Comparison of ENCODE assay signal across 8 cellular contexts in genomic region chr10:90858489-90858968, GRCh38. TPM values are rescaled to one million over a fixed set of nuclear protein-coding genes. Genes with fewer than 3 reads are reported as not detected.
A peak's percentile ranks its signal among the peaks of the same experiment; 100 is the strongest.
DNase-seq lines count a peak whose midpoint lies in the region; ATAC-seq and TF ChIP-seq lines count a peak whose summit lies in the region.

No MANE protein-coding gene starts in this region.

- H3K4me3 ChIP-seq in AG04449 (ENCODE audit: low read depth, low read length) = peak overlapping the region; percentile 63
- H3K4me3 ChIP-seq in Karpas-422 (ENCODE audit: low read length) = no peak overlapping the region; the same call in 1 of the 2 replicates
- H3K4me3 ChIP-seq in dorsolateral prefrontal cortex = peak overlapping the region; percentile 42 to 77 (median 64)
- peak overlapping the region; percentile 31 for H3K4me3 ChIP-seq in naive thymus-derived CD4-positive, alpha-beta T cell (ENCODE audit: low read length)

- CTCF ChIA-PET in AG04449 (lab: Yijun Ruan, JAX) = interaction anchor here (0.7 to 16.7 kb wide), 9 partner anchors 9 to 106 kb away, joined by 3 to 532 read pairs (median 4); partner anchors contain the start of gene RPP30
- CTCF ChIA-PET in naive thymus-derived CD4-positive, alpha-beta T cell (lab: Charles Lee) = no interaction called here

- no peaks in the 10 kb centered on the region for H3K9me3 Mint-ChIP-seq in naive thymus-derived CD4-positive, alpha-beta T cell

- H3K27ac ChIP-seq in Karpas-422 (ENCODE audit: low read length) (no peak overlapping the region), dorsolateral prefrontal cortex (peak overlapping the region in 24 of 59 donors; percentile 5 to 82 (median 53))
- H3K27ac ChIP-seq in naive thymus-derived CD4-positive, alpha-beta T cell (ENCODE audit: low read depth, low read length) = no peak overlapping the region

- H3K4me1 Mint-ChIP-seq in naive thymus-derived CD4-positive, alpha-beta T cell = peaks cover 0 to 16% (median 10%) of the 10 kb centered on the region in 7 donors

- TF ChIP-seq CTCF in AG04449 (IDR thresholded peaks at IDR 0.05; ENCODE audit: insufficient read depth, low read length, missing control alignments) (no peak), dorsolateral prefrontal cortex (IDR thresholded peaks at IDR 0.05 in 54 of 56, conservative IDR thresholded peaks at IDR 0.05 in 2 of 56; ENCODE audit: low read depth in 1 of 56, partially characterized antibody in 56 of 56) (no peak)

- no peak overlapping the region for H2AFZ ChIP-seq in Karpas-422 (ENCODE audit: low read length)

- peak overlapping the region; percentile 50 for H3K4me2 ChIP-seq in Karpas-422 (ENCODE audit: low read depth, low read length, poor library complexity, severe bottlenecking)

- no peaks in the 10 kb centered on the region for H3K4me1 ChIP-seq in Karpas-422 (ENCODE audit: low read length)
- peaks cover 6 to 11% of the 10 kb centered on the region in 2 donors for H3K4me1 ChIP-seq in naive thymus-derived CD4-positive, alpha-beta T cell (ENCODE audit: control insufficient read depth in 2 of 2, insufficient read depth in 2 of 2, low read length in 2 of 2)

- H3K9me3 ChIP-seq in Karpas-422 (ENCODE audit: low read length) = no peaks in the 10 kb centered on the region
- no peaks in the 10 kb centered on the region for H3K9me3 ChIP-seq in naive thymus-derived CD4-positive, alpha-beta T cell (ENCODE audit: control insufficient read depth in 2 of 3, low read length in 3 of 3)

- H3K27me3 ChIP-seq in Karpas-422 (ENCODE audit: low read length) = no peaks in the 10 kb centered on the region
- H3K27me3 ChIP-seq in dorsolateral prefrontal cortex = peaks cover 0 to 43% (median 24%) of the 10 kb centered on the region in 45 donors
- H3K27me3 ChIP-seq in naive thymus-derived CD4-positive, alpha-beta T cell (ENCODE audit: control insufficient read depth in 2 of 2, insufficient read depth in 2 of 2, low read length in 2 of 2) = peaks cover 9 to 23% of the 10 kb centered on the region in 2 donors

- POLR2A ChIA-PET in AG04449 (lab: Yijun Ruan, JAX) = interaction anchor here (1.0 kb wide), 1 partner anchor 12 kb away, joined by 3 read pairs; no protein-coding TSS in a partner anchor
- POLR2A ChIA-PET in naive thymus-derived CD4-positive, alpha-beta T cell (lab: Charles Lee) = no interaction called here

- H3K27me3 Mint-ChIP-seq in naive thymus-derived CD4-positive, alpha-beta T cell = peaks cover 51 to 86% (median 56%) of the 10 kb centered on the region in 5 donors

- no peaks in the 10 kb centered on the region for H3K9me2 ChIP-seq in Karpas-422 (replicated peaks; ENCODE audit: insufficient read depth, low read length)

- H3K27ac Mint-ChIP-seq in naive thymus-derived CD4-positive, alpha-beta T cell = no peak overlapping the region

- ATAC-seq in naive thymus-derived CD4-positive, alpha-beta T cell = no peak
- ATAC-seq in HG02884 (IDR thresholded peaks at IDR 0.05; ENCODE audit: unreplicated experiment) = no peak

- H3K4me3 Mint-ChIP-seq in naive thymus-derived CD4-positive, alpha-beta T cell = peak overlapping the region; percentile 77 to 90 (median 88)

- H3K36me3 ChIP-seq in Karpas-422 (ENCODE audit: insufficient read depth, low read length) = no peaks in the 10 kb centered on the region
- H3K36me3 ChIP-seq in naive thymus-derived CD4-positive, alpha-beta T cell (ENCODE audit: control insufficient read depth in 2 of 3, insufficient read depth in 3 of 3, low read length in 3 of 3) = no peaks in the 10 kb centered on the region

- H4K20me1 ChIP-seq in Karpas-422 (ENCODE audit: insufficient read depth, low read depth, low read length) = no peaks in the 10 kb centered on the region

- peaks cover 0 to 3% (median 0%) of the 10 kb centered on the region in 5 donors for H3K36me3 Mint-ChIP-seq in naive thymus-derived CD4-positive, alpha-beta T cell

- intact Hi-C loops in dorsolateral prefrontal cortex (cut with DNase I) = no loop called here
- intact Hi-C loops in naive thymus-derived CD4-positive, alpha-beta T cell (cut with micrococcal nuclease) = loop anchor here (1.0 to 5.0 kb wide), 2 partner anchors 13 to 1156 kb away; partner anchors contain the start of genes KIF20B (in 1 of the 2) and RPP30 (in 1 of the 2)

- no peak overlapping the region for H3K9ac ChIP-seq in Karpas-422 (ENCODE audit: low read length)

- DNase-seq in AG04449 (ENCODE audit: low read depth, low spot score) = no peak
- DNase-seq in Karpas-422 = no peak
- DNase-seq in dorsolateral prefrontal cortex = no peak
- DNase-seq in naive thymus-derived CD4-positive, alpha-beta T cell = no peak
- DNase-seq in DMS153 (lab: John Stamatoyannopoulos, UW) = no peak
- DNase-seq in NCI-H446 (lab: John Stamatoyannopoulos, UW) = no peak
- no peak for DNase-seq in nucleus accumbens (lab: John Stamatoyannopoulos, UW)

- no peaks in the 10 kb centered on the region for H3K79me2 ChIP-seq in Karpas-422 (ENCODE audit: low read length)

RNA-seq across cellular contexts. Expression of gene HTR7, which starts 0.7 kb away (rescaled TPM):
- 0.26 TPM in 1 of 2 replicates, not detected in the other for total RNA-seq in Karpas-422 (2014; rRNA removed; shearing (Covaris generic); ENCODE audit: low replicate concordance)
- 1 to 10 TPM in 107 of 120 experiments, under 1 TPM in 13; 0.39 to 3.2 (median 1.6) TPM for total RNA-seq in dorsolateral prefrontal cortex
- under 1 TPM in 3 of 5 experiments, not detected in 2; 0.11 to 0.32 (median 0.13) TPM for total RNA-seq in naive thymus-derived CD4-positive, alpha-beta T cell
- polyA plus RNA-seq in naive thymus-derived CD4-positive, alpha-beta T cell = not detected

RNA-seq across cellular contexts. Expression of gene RPP30, which starts 13.2 kb away (rescaled TPM):
- total RNA-seq in Karpas-422 (2014; rRNA removed; shearing (Covaris generic); ENCODE audit: low replicate concordance) = 18.9 and 23.3 TPM in 2 replicates
- total RNA-seq in dorsolateral prefrontal cortex = 10 to 100 TPM; 20.3 to 46.7 (median 34.9) TPM
- 10 to 100 TPM; 24.1 to 45.6 (median 38.0) TPM for total RNA-seq in naive thymus-derived CD4-positive, alpha-beta T cell
- 10 to 100 TPM; 47.3 to 50.0 TPM for polyA plus RNA-seq in naive thymus-derived CD4-positive, alpha-beta T cell

Comparison
In these comparisons a context has a peak if more than half of its experiments do, and no peak if none do; other contexts are left out.
1. intact Hi-C loops: an anchor here in naive thymus-derived CD4-positive, alpha-beta T cell (1.0 to 5.0 kb wide); none called in dorsolateral prefrontal cortex.